Comparison of ENCODE assay signal across 10 cellular contexts in genomic region chr6:71333700-71334099, GRCh38. TPM values are rescaled to one million over a fixed set of nuclear protein-coding genes. Genes with fewer than 3 reads are reported as not detected.
DNase-seq lines count a peak whose midpoint lies in the region; ATAC-seq and TF ChIP-seq lines count a peak whose summit lies in the region.
"Had no signal": no experiment of that assay in that cellular context is flagged by ENCODE, and none has a peak within 500 bp of the region (broad histone marks: within the 10 kb centered on the region; RNA-seq: fewer than 3 reads in every experiment).

No MANE protein-coding gene starts in this region.

- no peaks in the 10 kb centered on the region for H3K9me3 ChIP-seq in AG04450 (ENCODE audit: control insufficient read depth, insufficient read depth, low read length)

- TF ChIP-seq CTCF in AG04450 (IDR thresholded peaks at IDR 0.05; ENCODE audit: low read depth, low read length) (no peak), astrocyte of the spinal cord (IDR thresholded peaks at IDR 0.05; ENCODE audit: low read depth, low read length) (no peak)

- CTCF ChIA-PET in AG04450 (lab: Charles Lee), result interaction anchor here (0.8 to 1.4 kb wide), 2 partner anchors 16 to 200 kb away, joined by 3 read pairs; no protein-coding TSS in a partner anchor

- peak; percentile 73 for DNase-seq in AG04450 (ENCODE audit: low read depth, low spot score)
- peak; percentile 76 for DNase-seq in HS-5 (ENCODE audit: low read depth)
- DNase-seq in astrocyte of the spinal cord (ENCODE audit: low read depth, low spot score), result peak; percentile 71
- peak; percentile 77 for DNase-seq in kidney glomerular epithelial cell (lab: John Stamatoyannopoulos, UW)
- DNase-seq in NCI-H2171 treated with DMSO at 0.1 percent for 48 hours (lab: John Stamatoyannopoulos, UW), result no peak
- no peak for DNase-seq in activated CD8-positive, alpha-beta memory T cell treated with anti-CD3 and anti-CD28 coated beads, Interleukin-2, amount 50 U/mL, for 48 hours
- DNase-seq: NCI-H524 treated with DMSO at 0.1 percent for 48 hours; stimulated activated naive CD4-positive, alpha-beta T cell treated with Interleukin-2 at 50 U/mL for 16 hours had no signal

- POLR2A ChIA-PET in AG04450 (lab: Yijun Ruan, JAX), result no interaction called here

- H3K27me3 ChIP-seq in AG04450 (ENCODE audit: control insufficient read depth, insufficient read depth, low read length), result no peaks in the 10 kb centered on the region

- in situ Hi-C loops in astrocyte of the spinal cord (cut with HindIII; ENCODE audit: low sequenced_read_pairs), result no loop called here

- no peak for ATAC-seq in HG03095 (IDR thresholded peaks at IDR 0.05; ENCODE audit: unreplicated experiment)
- no peak for ATAC-seq in HG03571 (IDR thresholded peaks at IDR 0.05; ENCODE audit: unreplicated experiment)

- peak overlapping the region; percentile 58 for H3K27ac ChIP-seq in AG04450 (ENCODE audit: low read depth, low read length)

- H3K4me3 ChIP-seq in AG04450 (ENCODE audit: low read depth, low read length), result no peak overlapping the region
- H3K4me3 ChIP-seq in astrocyte of the spinal cord (ENCODE audit: low read depth, low read length), result no peak overlapping the region

RNA-seq across cellular contexts. Expression of gene OGFRL1, which starts 45.1 kb away (rescaled TPM):
- 12.8 and 16.6 TPM in 2 replicates for polyA plus RNA-seq in AG04450 (2011; rRNA removed)
- 8.9 and 14.3 TPM in 2 replicates for polyA minus RNA-seq in AG04450 (2011; rRNA and poly(A)+ RNA removed)

Comparison
In these comparisons a context has a peak if more than half of its experiments do, and no peak if none do; other contexts are left out.
1. DNase-seq: peak in AG04450 (single experiment), HS-5 (single experiment), astrocyte of the spinal cord (single experiment) and kidney glomerular epithelial cell (single experiment); none in NCI-H2171 treated with DMSO at 0.1 percent for 48 hours (single experiment) and activated CD8-positive, alpha-beta memory T cell treated with anti-CD3 and anti-CD28 coated beads, Interleukin-2, amount 50 U/mL, for 48 hours (single experiment).